In genomic region chr2:84850471-84850870, GRCh38 we compare ENCODE assay signal across 27 cellular contexts. TPM values are rescaled to one million over a fixed set of nuclear protein-coding genes. Genes with fewer than 3 reads are reported as not detected.
DNase-seq lines count a peak whose midpoint lies in the region; ATAC-seq and TF ChIP-seq lines count a peak whose summit lies in the region.
"Had no signal": no experiment of that assay in that cellular context is flagged by ENCODE, and none has a peak within 500 bp of the region (broad histone marks: within the 10 kb centered on the region; RNA-seq: fewer than 3 reads in every experiment).

No MANE protein-coding gene starts in this region.

- peak; percentile 66 for ATAC-seq in WTC11
- ATAC-seq in HG02870 (IDR thresholded peaks at IDR 0.05; ENCODE audit: unreplicated experiment), result no peak
- ATAC-seq in HG03354 (IDR thresholded peaks at IDR 0.05; ENCODE audit: poor library complexity, severe bottlenecking, unreplicated experiment), result no peak
- ATAC-seq: HepG2; left cardiac atrium; stimulated activated memory B cell treated with anti-CD40 and anti-IgM and Interleukin-4, amounts not matched to agents 10 μg/mL and 1 μg/mL and 100 μg/mL, for 72 hours had no signal

- H3K36me3 Mint-ChIP-seq in activated naive CD4-positive, alpha-beta T cell treated with anti-CD3 and anti-CD28 coated beads, Interleukin-2, amount 10 ng/mL, durations not matched to agents 7 days and 5 days, result peaks cover 75% of the 10 kb centered on the region
- H3K36me3 Mint-ChIP-seq in WTC11, result peaks cover 9% of the 10 kb centered on the region
- H3K36me3 Mint-ChIP-seq: type B pancreatic cell had no signal

- peak overlapping the region; percentile 22 for H3K27ac ChIP-seq in angular gyrus (ENCODE audit: low read depth, low read length)
- peak overlapping the region; percentile 73 for H3K27ac ChIP-seq in temporal lobe (ENCODE audit: low read depth, low read length)

- CTCF ChIA-PET in activated naive CD4-positive, alpha-beta T cell treated with anti-CD3 and anti-CD28 coated beads, Interleukin-2, amount 10 ng/mL, durations not matched to agents 7 days and 5 days (lab: Charles Lee), result interaction anchor here (1.0 to 1.8 kb wide), 3 partner anchors 8 to 76 kb away, joined by 3 to 6 read pairs (median 6); no protein-coding TSS in a partner anchor
- CTCF ChIA-PET in WTC11 (lab: Charles Lee), result interaction anchor here (1.2 to 1.4 kb wide), 3 partner anchors 32 to 109 kb away, joined by 4 to 7 read pairs (median 5); no protein-coding TSS in a partner anchor

- POLR2A ChIA-PET in WTC11 (lab: Charles Lee), result no interaction called here

- peaks cover 25% of the 10 kb centered on the region for H3K9me3 Mint-ChIP-seq in activated naive CD4-positive, alpha-beta T cell treated with anti-CD3 and anti-CD28 coated beads, Interleukin-2, amount 10 ng/mL, durations not matched to agents 7 days and 5 days
- H3K9me3 Mint-ChIP-seq in WTC11, result peaks cover 20% of the 10 kb centered on the region

- H3K4me3 Mint-ChIP-seq in activated naive CD4-positive, alpha-beta T cell treated with anti-CD3 and anti-CD28 coated beads, Interleukin-2, amount 10 ng/mL, durations not matched to agents 7 days and 5 days, result no peak overlapping the region
- no peak overlapping the region for H3K4me3 Mint-ChIP-seq in WTC11
- H3K4me3 Mint-ChIP-seq: nephron progenitor cell; stimulated activated memory B cell treated with anti-CD40 and anti-IgM and Interleukin-4, amounts not matched to agents 10 μg/mL and 1 μg/mL and 100 μg/mL, for 72 hours; T-helper 2 cell treated with Interferon-gamma antibody and Interleukin-4, amounts not matched to agents 5 μg/mL and 100 μg/mL, for 36 hours; type B pancreatic cell had no signal

- H3K4me1 Mint-ChIP-seq in activated naive CD4-positive, alpha-beta T cell treated with anti-CD3 and anti-CD28 coated beads, Interleukin-2, amount 10 ng/mL, durations not matched to agents 7 days and 5 days, result peaks cover 94% of the 10 kb centered on the region
- H3K4me1 Mint-ChIP-seq in WTC11, result peaks cover 8% of the 10 kb centered on the region

- no peaks in the 10 kb centered on the region for H3K27me3 Mint-ChIP-seq in activated naive CD4-positive, alpha-beta T cell treated with anti-CD3 and anti-CD28 coated beads, Interleukin-2, amount 10 ng/mL, durations not matched to agents 7 days and 5 days
- H3K27me3 Mint-ChIP-seq in WTC11 (ENCODE audit: low read depth), result peaks cover 27% of the 10 kb centered on the region
- H3K27me3 Mint-ChIP-seq: stimulated activated memory B cell treated with anti-CD40 and anti-IgM and Interleukin-4, amounts not matched to agents 10 μg/mL and 1 μg/mL and 100 μg/mL, for 72 hours had no signal

- TF ChIP-seq CTCF in WTC11 (IDR thresholded peaks at IDR 0.05), result no peak

- peak overlapping the region; percentile 90 for H3K27ac Mint-ChIP-seq in activated naive CD4-positive, alpha-beta T cell treated with anti-CD3 and anti-CD28 coated beads, Interleukin-2, amount 10 ng/mL, durations not matched to agents 7 days and 5 days
- no peak overlapping the region for H3K27ac Mint-ChIP-seq in WTC11
- H3K27ac Mint-ChIP-seq: nephron progenitor cell; stimulated activated memory B cell treated with anti-CD40 and anti-IgM and Interleukin-4, amounts not matched to agents 10 μg/mL and 1 μg/mL and 100 μg/mL, for 72 hours; T-helper 2 cell treated with Interferon-gamma antibody and Interleukin-4, amounts not matched to agents 5 μg/mL and 100 μg/mL, for 36 hours; type B pancreatic cell had no signal

- no peak for DNase-seq in activated naive CD4-positive, alpha-beta T cell treated with anti-CD3 and anti-CD28 coated beads, Interleukin-2, amount 10 ng/mL, durations not matched to agents 7 days and 5 days
- DNase-seq in activated naive CD4-positive, alpha-beta T cell treated with anti-CD3 and anti-CD28 coated beads, Interleukin-2, amount 50 U/mL, for 16 hours, result no peak
- DNase-seq in WTC11 (ENCODE audit: low spot score) (no peak), AG20443 (ENCODE audit: low spot score) (no peak)
- DNase-seq: activated effector memory CD4-positive, alpha-beta T cell treated with Interleukin-2 at 50 U/mL for 16 hours; aorta; Caco-2; DMS79; effector CD4-positive, alpha-beta T cell; erythroblast; HCEC 1CT; immature natural killer cell; left cardiac atrium; NCI-H1436; NCI-H2081 treated with DMSO at 0.1 percent for 48 hours; NCI-H345; nephron progenitor cell; SHP77 treated with DMSO at 0.1 percent for 48 hours; substantia nigra had no signal

TF ChIP-seq in WTC11, 78 proteins besides CTCF, POLR2A, EP300 and RAD21:
- TF ChIP-seq TEAD1 (CRISPR knock-in tag; IDR thresholded peaks at IDR 0.05), result no peak
- TF ChIP-seq CBFB (CRISPR knock-in tag; IDR thresholded peaks at IDR 0.05; ENCODE audit: low read depth), result no peak
- no peak for TF ChIP-seq ZNF219 (CRISPR knock-in tag; IDR thresholded peaks at IDR 0.05; ENCODE audit: borderline replicate concordance)
- TF ChIP-seq ZNF532 (CRISPR knock-in tag; IDR thresholded peaks at IDR 0.05; ENCODE audit: borderline replicate concordance), result no peak
- TF ChIP-seq, protein P1, sequence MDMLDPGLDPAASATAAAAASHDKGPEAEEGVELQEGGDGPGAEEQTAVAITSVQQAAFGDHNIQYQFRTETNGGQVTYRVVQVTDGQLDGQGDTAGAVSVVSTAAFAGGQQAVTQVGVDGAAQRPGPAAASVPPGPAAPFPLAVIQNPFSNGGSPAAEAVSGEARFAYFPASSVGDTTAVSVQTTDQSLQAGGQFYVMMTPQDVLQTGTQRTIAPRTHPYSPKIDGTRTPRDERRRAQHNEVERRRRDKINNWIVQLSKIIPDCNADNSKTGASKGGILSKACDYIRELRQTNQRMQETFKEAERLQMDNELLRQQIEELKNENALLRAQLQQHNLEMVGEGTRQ (CRISPR knock-in tag; IDR thresholded peaks at IDR 0.05), result no peak
- TF ChIP-seq MLX (CRISPR knock-in tag; IDR thresholded peaks at IDR 0.05), result no peak
- TF ChIP-seq HMGA2 (CRISPR knock-in tag; IDR thresholded peaks at IDR 0.05), result no peak
- TF ChIP-seq MXD4 (CRISPR knock-in tag; IDR thresholded peaks at IDR 0.05; ENCODE audit: borderline replicate concordance), result no peak
- no peak for TF ChIP-seq ZNF121 (CRISPR knock-in tag; IDR thresholded peaks at IDR 0.05)
- TF ChIP-seq ZMAT4 (CRISPR knock-in tag; IDR thresholded peaks at IDR 0.05), result no peak
- no peak for TF ChIP-seq TEAD4 (CRISPR knock-in tag; IDR thresholded peaks at IDR 0.05)

RNA-seq across cellular contexts. Expression of gene TRABD2A, which starts 30.4 kb away (rescaled TPM):
- total RNA-seq in WTC11 (2021) (7.1 to 12.1 TPM (median 7.5 TPM) in 3 replicates), temporal lobe (under 0.01 TPM)
- total RNA-seq: HepG2 had no signal

RNA-seq across cellular contexts. Expression of gene TMSB10, which starts 55.0 kb away (rescaled TPM):
- total RNA-seq in WTC11 (2021) (869 to 943 TPM (median 911 TPM) in 3 replicates), temporal lobe (2,188 TPM)
